11 cellular contexts compared by ENCODE assay signal in the genomic region with DNA sequence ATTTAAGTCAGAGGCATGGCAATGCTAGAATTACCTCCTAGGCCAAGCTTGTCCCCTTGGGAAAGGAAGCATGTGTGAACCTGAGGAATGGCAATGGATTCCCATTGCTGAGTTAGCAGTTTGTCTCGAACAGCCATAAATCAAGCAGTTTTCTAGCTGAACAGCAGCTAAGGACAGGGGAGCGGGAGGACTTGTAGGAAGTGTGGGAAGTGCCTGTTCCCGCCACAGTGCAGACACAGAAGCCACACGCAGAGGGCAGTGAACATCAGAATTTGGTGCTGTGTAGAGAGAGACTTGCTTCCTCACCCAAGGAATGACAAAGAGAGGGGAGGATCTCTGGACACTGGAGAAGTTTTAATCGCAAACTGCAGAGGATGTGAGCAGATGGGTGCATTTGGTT. TPM values are rescaled to one million over a fixed set of nuclear protein-coding genes. Genes with fewer than 3 reads are reported as not detected.
A peak's percentile ranks its signal among the peaks of the same experiment; 100 is the strongest.
DNase-seq lines count a peak whose midpoint lies in the region; ATAC-seq and TF ChIP-seq lines count a peak whose summit lies in the region.
"Had no signal": no experiment of that assay in that cellular context is flagged by ENCODE, and none has a peak within 500 bp of the region (broad histone marks: within the 10 kb centered on the region; RNA-seq: fewer than 3 reads in every experiment).

No MANE protein-coding gene starts in this region.

- H3K36me3 Mint-ChIP-seq in chondrocyte (ENCODE audit: low read depth) (peaks cover 6% of the 10 kb centered on the region), nephron progenitor cell (ENCODE audit: low read depth) (peaks cover 15% of the 10 kb centered on the region)

- H3K4me3 Mint-ChIP-seq in chondrocyte (ENCODE audit: unreplicated experiment) (peak overlapping the region; percentile 23), nephron progenitor cell (peak overlapping the region; percentile 78)

- DNase-seq in ELF-1 (ENCODE audit: low read depth, low spot score) (peak; percentile 59), MV-4-11 (lab: John Stamatoyannopoulos, UW) (peak; percentile 49), chondrocyte (ENCODE audit: low spot score) (no peak), nephron progenitor cell (peak; percentile 63), Right ventricle myocardium inferior (ENCODE audit: missing footprints) (no peak), gastrocnemius medialis (no peak)
- DNase-seq in stimulated activated naive CD4-positive, alpha-beta T cell (lab: John Stamatoyannopoulos, UW) = no peak
- DNase-seq: activated CD8-positive, alpha-beta memory T cell treated with anti-CD3 and anti-CD28 coated beads, Interleukin-2, amount 50 U/mL, for 48 hours had no signal

- H3K27ac Mint-ChIP-seq in chondrocyte (ENCODE audit: unreplicated experiment) = peak overlapping the region; percentile 65
- H3K27ac Mint-ChIP-seq in nephron progenitor cell = peak overlapping the region; percentile 99

- no peaks in the 10 kb centered on the region for H3K9me3 ChIP-seq in gastrocnemius medialis
- H3K9me3 ChIP-seq: SJSA1 had no signal

- in situ Hi-C loops in gastrocnemius medialis (cut with MboI; ENCODE audit: low sequenced_read_pairs in 4 of 4) = no loop called here

- H3K27me3 Mint-ChIP-seq in chondrocyte (ENCODE audit: low read depth) = no peaks in the 10 kb centered on the region
- H3K27me3 Mint-ChIP-seq in nephron progenitor cell (ENCODE audit: low read depth, poor library complexity) = no peaks in the 10 kb centered on the region

- no peak overlapping the region for H3K27ac ChIP-seq in gastrocnemius medialis
- H3K27ac ChIP-seq: SJSA1 had no signal

- H3K4me3 ChIP-seq in gastrocnemius medialis = no peak overlapping the region
- H3K4me3 ChIP-seq: SJSA1 had no signal

- H3K9me3 Mint-ChIP-seq in chondrocyte (ENCODE audit: low read depth) (no peaks in the 10 kb centered on the region), nephron progenitor cell (no peaks in the 10 kb centered on the region)

- intact Hi-C loops in Right ventricle myocardium inferior (cut with DNase I) (no loop called here), gastrocnemius medialis (cut with DNase I; ENCODE audit: low total_unique reads) (no loop called here)

- H3K27me3 ChIP-seq in gastrocnemius medialis = peaks cover 7 to 15% (median 15%) of the 10 kb centered on the region in 3 donors

- H3K4me1 Mint-ChIP-seq in chondrocyte (ENCODE audit: low read depth) = peaks cover 55% of the 10 kb centered on the region
- H3K4me1 Mint-ChIP-seq in nephron progenitor cell = peaks cover 70% of the 10 kb centered on the region

- TF ChIP-seq POLR2A in gastrocnemius medialis (IDR thresholded peaks at IDR 0.05) = no peak

- no peak for TF ChIP-seq CTCF in chondrocyte (IDR thresholded peaks at IDR 0.05)
- no peak for TF ChIP-seq CTCF in nephron progenitor cell (IDR thresholded peaks at IDR 0.05)
- TF ChIP-seq CTCF in gastrocnemius medialis (IDR thresholded peaks at IDR 0.05 in 4 of 5, conservative IDR thresholded peaks at IDR 0.05 in 1 of 5) = no peak

- H3K4me1 ChIP-seq in gastrocnemius medialis = peaks cover 6 to 20% of the 10 kb centered on the region in 2 donors

- ATAC-seq in Right ventricle myocardium inferior (no peak), HG03159 (IDR thresholded peaks at IDR 0.05; ENCODE audit: unreplicated experiment) (no peak), gastrocnemius medialis (no peak)

- no peaks in the 10 kb centered on the region for H3K36me3 ChIP-seq in gastrocnemius medialis
- H3K36me3 ChIP-seq: SJSA1 had no signal

RNA-seq across cellular contexts. Expression of a gene that starts 3.8 kb away (rescaled TPM):
- 65.8 to 300 TPM (median 274 TPM) in 3 replicates for total RNA-seq in chondrocyte
- total RNA-seq in Right ventricle myocardium inferior = 9.7 TPM
- 1 to 10 TPM in 2 of 4 donors, under 1 TPM in 1, not detected in 1; 0.86 to 7.1 (median 2.3) TPM for total RNA-seq in gastrocnemius medialis

RNA-seq across cellular contexts. Expression of a gene that starts 53.2 kb away (rescaled TPM):
- total RNA-seq in chondrocyte = not detected in 3 replicates
- total RNA-seq in Right ventricle myocardium inferior = 161 TPM
- 1 to 10 TPM in 3 of 4 donors, not detected in 1; 1.2 to 9.2 (median 2.2) TPM for total RNA-seq in gastrocnemius medialis
- total RNA-seq: dermis microvascular lymphatic vessel endothelial cell, SJSA1 had no signal

Comparison
In these comparisons a context has a peak if more than half of its experiments do, and no peak if none do; other contexts are left out.
1. DNase-seq: peak in ELF-1 (single experiment), MV-4-11 (single experiment) and nephron progenitor cell (single experiment); none in chondrocyte (single experiment), Right ventricle myocardium inferior (single experiment), stimulated activated naive CD4-positive, alpha-beta T cell (0 of 6) and gastrocnemius medialis (0 of 2).
2. RNA of a gene that starts 53.2 kb away (total RNA-seq): 161 TPM in Right ventricle myocardium inferior (single experiment); 1.2 to 9.2 TPM in gastrocnemius medialis and not detected in chondrocyte; every median in the first group is over 10 times any median in the second.